ENCODE assay signal across 8 cellular contexts in genomic region chr2:31255911-31256571, GRCh38. TPM values are rescaled to one million over a fixed set of nuclear protein-coding genes. Genes with fewer than 3 reads are reported as not detected.
DNase-seq lines count a peak whose midpoint lies in the region; ATAC-seq and TF ChIP-seq lines count a peak whose summit lies in the region.

No MANE protein-coding gene starts in this region.

- no peaks in the 10 kb centered on the region for H4K20me1 ChIP-seq in DOHH2 (ENCODE audit: control insufficient read depth, insufficient read depth, low read depth, low read length)

- H3K4me1 ChIP-seq in DOHH2 (ENCODE audit: control insufficient read depth, low read length) (peaks cover 43% of the 10 kb centered on the region), adrenal gland (replicated peaks in 1 of 2) (no peaks in the 10 kb centered on the region), gastrocnemius medialis (peaks cover 0 to 7% of the 10 kb centered on the region in 2 donors)

- H3K4me3 ChIP-seq in DOHH2 (ENCODE audit: low read length), result peak overlapping the region; percentile 20
- no peak overlapping the region for H3K4me3 ChIP-seq in adrenal gland
- H3K4me3 ChIP-seq in gastrocnemius medialis, result no peak overlapping the region

- intact Hi-C loops in adrenal gland (cut with DNase I) (no loop called here), gastrocnemius medialis (cut with DNase I; ENCODE audit: low total_unique reads) (no loop called here)

- H3F3A ChIP-seq in DOHH2 (ENCODE audit: control insufficient read depth, insufficient read depth), result no peaks in the 10 kb centered on the region

- no peak overlapping the region; the same call in 1 of the 2 replicates for H3K27ac ChIP-seq in DOHH2 (ENCODE audit: low read depth, low read length)
- H3K27ac ChIP-seq in angular gyrus (ENCODE audit: low read depth, low read length), result peak overlapping the region; percentile 45
- H3K27ac ChIP-seq in adrenal gland, result no peak overlapping the region
- H3K27ac ChIP-seq in gastrocnemius medialis, result no peak overlapping the region

- H3K9me3 ChIP-seq in DOHH2 (ENCODE audit: control insufficient read depth, insufficient read depth, low read length) (no peaks in the 10 kb centered on the region), adrenal gland (replicated peaks in 1 of 3) (no peaks in the 10 kb centered on the region), gastrocnemius medialis (no peaks in the 10 kb centered on the region)

- peak overlapping the region; percentile 65 for H3K4me2 ChIP-seq in DOHH2 (ENCODE audit: low read length)

- no peaks in the 10 kb centered on the region for H3K79me2 ChIP-seq in DOHH2 (ENCODE audit: control insufficient read depth, low read length)

- TF ChIP-seq POLR2A in adrenal gland (IDR thresholded peaks at IDR 0.05) (no peak), gastrocnemius medialis (IDR thresholded peaks at IDR 0.05) (no peak)

- in situ Hi-C loops in gastrocnemius medialis (cut with MboI; ENCODE audit: low sequenced_read_pairs in 4 of 4), result no loop called here

- peak; percentile 40 for DNase-seq in GM20000 (ENCODE audit: low spot score)
- no peak for DNase-seq in effector CD4-positive, alpha-beta T cell
- no peak for DNase-seq in adrenal gland
- DNase-seq in epidermal melanocyte (ENCODE audit: insufficient read length, low spot score), result no peak
- DNase-seq in gastrocnemius medialis, result no peak

- TF ChIP-seq CTCF in DOHH2 (IDR thresholded peaks at IDR 0.05; ENCODE audit: low read depth, low read length, poor library complexity, severe bottlenecking), result no peak
- no peak for TF ChIP-seq CTCF in GM20000 (IDR thresholded peaks at IDR 0.05; ENCODE audit: extremely low read depth, missing control alignments)
- no peak for TF ChIP-seq CTCF in adrenal gland (IDR thresholded peaks at IDR 0.05)
- TF ChIP-seq CTCF in gastrocnemius medialis (IDR thresholded peaks at IDR 0.05 in 4 of 5, conservative IDR thresholded peaks at IDR 0.05 in 1 of 5), result no peak

- 77 to 86% (median 83%) methylated on average over 4 to 11 of the region's 11 CpGs for WGBS in adrenal gland, 4 donors

- H3K27me3 ChIP-seq in DOHH2 (ENCODE audit: control insufficient read depth, low read length) (0 out of 2 replicates have a peak, but pooled peaks cover 3% of the 10 kb centered on the region), adrenal gland (no peaks in the 10 kb centered on the region), gastrocnemius medialis (no peaks in the 10 kb centered on the region)

- H3K36me3 ChIP-seq in DOHH2 (ENCODE audit: control insufficient read depth, low read length), result peaks cover 4% of the 10 kb centered on the region; the same call in 1 of the 2 replicates
- H3K36me3 ChIP-seq in adrenal gland (replicated peaks in 1 of 2), result peaks cover 0 to 5% of the 10 kb centered on the region in 2 donors
- no peaks in the 10 kb centered on the region for H3K36me3 ChIP-seq in gastrocnemius medialis

- H3K9me2 ChIP-seq in DOHH2 (replicated peaks; ENCODE audit: control insufficient read depth, low read length), result no peaks in the 10 kb centered on the region

- ATAC-seq in HG03135 (IDR thresholded peaks at IDR 0.05; ENCODE audit: unreplicated experiment), result peak; percentile 64
- no peak for ATAC-seq in gastrocnemius medialis

RNA-seq across cellular contexts. Expression of gene EHD3, which starts 22.1 kb away (rescaled TPM):
- total RNA-seq in adrenal gland (10 to 100 TPM; 15.9 to 51.9 (median 22.3) TPM), gastrocnemius medialis (1 to 10 TPM; 1.5 to 3.1 (median 2.1) TPM)
- polyA plus RNA-seq in adrenal gland, result 10 to 100 TPM in 1 of 3 donors, 1 to 10 TPM in 2; 4.6 to 28.6 (median 8.5) TPM

RNA-seq across cellular contexts. Expression of gene CAPN14, which starts 38.7 kb away (rescaled TPM):
- under 1 TPM in 4 of 8 donors, not detected in 4; 0.10 to 0.28 (median 0.11) TPM for total RNA-seq in adrenal gland
- under 1 TPM in 2 of 3 donors, not detected in 1; 0.10 to 0.16 TPM for polyA plus RNA-seq in adrenal gland
- total RNA-seq in gastrocnemius medialis, result not detected

Comparison
In these comparisons a context has a peak if more than half of its experiments do, and no peak if none do; other contexts are left out.
1. RNA of gene EHD3, which starts 22.1 kb away (total RNA-seq): 15.9 to 51.9 TPM in adrenal gland; 1.5 to 3.1 TPM in gastrocnemius medialis; every median in the first group is over 4 times any median in the second.